20 cellular contexts compared by ENCODE assay signal in the genomic region with DNA sequence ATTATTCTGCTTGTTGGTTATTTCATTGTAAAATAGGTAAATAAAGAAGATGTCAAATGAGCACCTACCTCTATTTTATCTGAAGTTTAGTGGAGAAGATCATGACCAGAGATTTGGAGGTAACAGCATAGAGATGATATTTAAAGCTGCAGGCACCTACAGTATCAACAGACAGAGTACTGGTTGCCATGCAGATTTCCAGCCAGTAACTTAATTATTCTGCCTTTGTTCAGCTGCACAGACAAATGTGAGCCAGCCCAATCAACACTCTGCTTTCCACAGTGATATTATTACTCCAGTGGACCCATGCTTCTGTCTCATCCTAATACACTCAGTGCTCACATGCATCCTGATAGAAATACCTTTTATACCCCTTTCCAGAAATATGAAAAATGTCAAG.
"Had no signal": no experiment of that assay in that cellular context is flagged by ENCODE, and none has a peak within 500 bp of the region (broad histone marks: within the 10 kb centered on the region; RNA-seq: fewer than 3 reads in every experiment).

No MANE protein-coding gene starts in this region.

- H3K4me3 Mint-ChIP-seq: activated CD4-positive, alpha-beta memory T cell treated with anti-CD3 and anti-CD28 coated beads for 36 hours; activated CD4-positive, alpha-beta T cell treated with anti-CD3 and anti-CD28 coated beads for 36 hours; activated CD8-positive, alpha-beta memory T cell treated with anti-CD3 and anti-CD28 coated beads, Interleukin-2, amount 10 ng/mL, durations not matched to agents 7 days and 5 days; activated naive CD4-positive, alpha-beta T cell treated with anti-CD3 and anti-CD28 coated beads for 36 hours; stimulated activated naive B cell treated with anti-CD40 and anti-IgM and Interleukin-4, amounts not matched to agents 10 μg/mL and 1 μg/mL and 100 μg/mL, for 72 hours; T-helper 1 cell treated with Interleukin-12 subunit alpha and Interleukin-12 subunit beta and Interleukin-4 antibody, amounts not matched to agents 30 μg/mL and 1 μg/mL, for 36 hours had no signal

- H3K4me3 ChIP-seq: coronary artery, ovary, sigmoid colon, tibial artery, uterus had no signal

- H3K36me3 ChIP-seq: ovary, sigmoid colon, tibial artery, uterus had no signal

- H3K9me3 Mint-ChIP-seq: activated CD4-positive, alpha-beta memory T cell treated with anti-CD3 and anti-CD28 coated beads for 36 hours; activated naive CD4-positive, alpha-beta T cell treated with anti-CD3 and anti-CD28 coated beads for 36 hours; activated T-helper 2 cell treated with anti-CD3 and anti-CD28 coated beads, Interferon-gamma antibody, Interleukin-2, Interleukin-4, amounts not matched to agents 10 μg/mL and 5 μg/mL and 100 μg/mL, durations not matched to agents 14 hours and 24 hours and 36 hours; stimulated activated naive B cell treated with anti-CD40 and anti-IgM and Interleukin-4, amounts not matched to agents 10 μg/mL and 1 μg/mL and 100 μg/mL, for 72 hours; T-helper 1 cell treated with Interleukin-12 subunit alpha and Interleukin-12 subunit beta and Interleukin-4 antibody, amounts not matched to agents 30 μg/mL and 1 μg/mL, for 36 hours had no signal

- H3K27me3 Mint-ChIP-seq: activated CD4-positive, alpha-beta memory T cell treated with anti-CD3 and anti-CD28 coated beads for 36 hours; activated CD4-positive, alpha-beta T cell treated with anti-CD3 and anti-CD28 coated beads for 36 hours; activated CD8-positive, alpha-beta memory T cell treated with anti-CD3 and anti-CD28 coated beads, Interleukin-2, amount 10 ng/mL, durations not matched to agents 7 days and 5 days; stimulated activated naive B cell treated with anti-CD40 and anti-IgM and Interleukin-4, amounts not matched to agents 10 μg/mL and 1 μg/mL and 100 μg/mL, for 72 hours had no signal

- H3K27me3 ChIP-seq: ovary, sigmoid colon, tibial artery, uterus had no signal

- H3K9me3 ChIP-seq: ovary, sigmoid colon, tibial artery, uterus had no signal

- DNase-seq: activated CD4-positive, alpha-beta memory T cell treated with anti-CD3 and anti-CD28 coated beads for 36 hours; activated CD4-positive, alpha-beta T cell treated with anti-CD3 and anti-CD28 coated beads for 36 hours; activated CD8-positive, alpha-beta memory T cell treated with anti-CD3 and anti-CD28 coated beads, Interleukin-2, amount 10 ng/mL, durations not matched to agents 7 days and 5 days; activated naive CD4-positive, alpha-beta T cell treated with anti-CD3 and anti-CD28 coated beads for 36 hours; activated T-cell treated with anti-CD3 and anti-CD28 coated beads, Interleukin-2, amount 50 U/mL, for 1 hour; central memory CD4-positive, alpha-beta T cell; foreskin fibroblast; glutamatergic neuron; kidney glomerular epithelial cell; ovary; sigmoid colon; stimulated activated CD4-positive, alpha-beta T cell treated with anti-CD3 and anti-CD28 coated beads, Interleukin-15, amount 100 ng/mL, for 24 hours; stimulated activated CD4-positive, alpha-beta T cell treated with anti-CD3 and anti-CD28 coated beads, Interleukin-4, amount 100 ng/mL, for 1 hour; stimulated activated naive B cell treated with anti-CD40 and anti-IgM and Interleukin-4, amounts not matched to agents 10 μg/mL and 1 μg/mL and 100 μg/mL, for 72 hours; tibial artery; uterus; WERI-Rb-1 had no signal

- H3K27ac Mint-ChIP-seq: activated CD4-positive, alpha-beta memory T cell treated with anti-CD3 and anti-CD28 coated beads for 36 hours; activated CD4-positive, alpha-beta T cell treated with anti-CD3 and anti-CD28 coated beads for 36 hours; activated CD8-positive, alpha-beta memory T cell treated with anti-CD3 and anti-CD28 coated beads, Interleukin-2, amount 10 ng/mL, durations not matched to agents 7 days and 5 days; activated naive CD4-positive, alpha-beta T cell treated with anti-CD3 and anti-CD28 coated beads for 36 hours; activated T-helper 2 cell treated with anti-CD3 and anti-CD28 coated beads, Interferon-gamma antibody, Interleukin-2, Interleukin-4, amounts not matched to agents 10 μg/mL and 5 μg/mL and 100 μg/mL, durations not matched to agents 14 hours and 24 hours and 36 hours; T-helper 1 cell treated with Interleukin-12 subunit alpha and Interleukin-12 subunit beta and Interleukin-4 antibody, amounts not matched to agents 30 μg/mL and 1 μg/mL, for 36 hours had no signal

- H3K27ac ChIP-seq: ovary, WERI-Rb-1 had no signal
